In the genomic region with DNA sequence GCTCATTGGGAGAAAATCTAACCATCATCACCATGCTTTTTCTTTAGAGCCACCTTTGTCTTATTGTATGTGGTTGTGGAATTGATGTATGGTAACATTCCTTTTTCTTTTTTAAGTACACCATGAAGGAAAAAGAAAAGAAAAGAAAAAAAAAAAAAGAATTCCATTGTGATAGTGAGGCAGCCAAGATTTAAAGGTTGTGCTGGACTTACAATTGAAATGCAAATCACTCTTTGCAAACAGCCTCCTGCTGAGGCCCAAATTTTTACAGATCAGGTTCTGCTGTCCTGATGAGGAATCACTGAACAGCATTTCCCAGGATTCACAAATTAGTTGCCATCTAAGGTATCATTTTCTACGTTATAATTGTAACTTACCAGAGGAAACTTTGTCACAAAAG, we compare ENCODE assay signal across 25 cellular contexts.
"Had no signal": no experiment of that assay in that cellular context is flagged by ENCODE, and none has a peak within 500 bp of the region (broad histone marks: within the 10 kb centered on the region; RNA-seq: fewer than 3 reads in every experiment).

No MANE protein-coding gene starts in this region.

- H3K36me3 ChIP-seq: esophagus muscularis mucosa, gastrocnemius medialis, heart right ventricle, prostate gland, right lobe of liver, suprapubic skin, tibial artery, upper lobe of right lung, vagina had no signal

- H3K27ac ChIP-seq: dorsolateral prefrontal cortex, epithelial cell of prostate, esophagus muscularis mucosa, gastrocnemius medialis, heart right ventricle, parathyroid adenoma, prostate gland, right lobe of liver, suprapubic skin, tibial artery, upper lobe of right lung, vagina had no signal

- H3K4me3 ChIP-seq: dorsolateral prefrontal cortex, esophagus muscularis mucosa, gastrocnemius medialis, heart right ventricle, mucosa of descending colon, prostate gland, right lobe of liver, suprapubic skin, tibial artery, upper lobe of right lung, vagina had no signal

- H3K79me2 ChIP-seq: parathyroid adenoma had no signal

- H3K4me1 Mint-ChIP-seq: stimulated activated effector memory CD8-positive, alpha-beta T cell treated with anti-CD3 and anti-CD28 coated beads, Interleukin-12 subunit alpha, Interleukin-12 subunit beta, amount 100 ng/mL, for 72 hours had no signal

- H3K4me1 ChIP-seq: esophagus muscularis mucosa, gastrocnemius medialis, heart right ventricle, parathyroid adenoma, prostate gland, right lobe of liver, suprapubic skin, tibial artery, upper lobe of right lung, vagina had no signal

- FAIRE-seq: islet of Langerhans had no signal

- H3K4me3 Mint-ChIP-seq: naive thymus-derived CD8-positive, alpha-beta T cell; neural crest cell; stimulated activated effector memory CD8-positive, alpha-beta T cell treated with anti-CD3 and anti-CD28 coated beads, Interleukin-12 subunit alpha, Interleukin-12 subunit beta, amount 100 ng/mL, for 72 hours had no signal

- H3K27ac Mint-ChIP-seq: naive thymus-derived CD8-positive, alpha-beta T cell; stimulated activated effector memory CD8-positive, alpha-beta T cell treated with anti-CD3 and anti-CD28 coated beads, Interleukin-12 subunit alpha, Interleukin-12 subunit beta, amount 100 ng/mL, for 72 hours had no signal

- H3K36me3 Mint-ChIP-seq: naive thymus-derived CD8-positive, alpha-beta T cell; stimulated activated effector memory CD8-positive, alpha-beta T cell treated with anti-CD3 and anti-CD28 coated beads, Interleukin-12 subunit alpha, Interleukin-12 subunit beta, amount 100 ng/mL, for 72 hours had no signal

- H3K9ac ChIP-seq: parathyroid adenoma had no signal

- H3K9me3 ChIP-seq: esophagus muscularis mucosa, gastrocnemius medialis, heart right ventricle, mucosa of descending colon, prostate gland, right lobe of liver, suprapubic skin, tibial artery, upper lobe of right lung, vagina had no signal

- H2AFZ ChIP-seq: parathyroid adenoma had no signal

- DNase-seq: cortex of kidney; dorsolateral prefrontal cortex; effector memory CD4-positive, alpha-beta T cell; gastrocnemius medialis; heart right ventricle; kidney glomerular epithelial cell; mucosa of descending colon; naive thymus-derived CD8-positive, alpha-beta T cell; occipital lobe; retina; right lobe of liver; stimulated activated CD4-positive, alpha-beta T cell treated with anti-CD3 and anti-CD28 coated beads, Interleukin-4, amount 100 ng/mL, for 1 hour; stimulated activated CD8-positive, alpha-beta memory T cell treated with anti-CD3 and anti-CD28 coated beads, Interleukin-4, amount 100 ng/mL, for 48 hours; stimulated activated naive CD8-positive, alpha-beta T cell treated with anti-CD3 and anti-CD28 coated beads, Interleukin-15, Interleukin-2, amounts not matched to agents 100 U/mL and 50 U/mL, for 24 hours; tibial artery; upper lobe of right lung had no signal

- H3K27me3 ChIP-seq: esophagus muscularis mucosa, gastrocnemius medialis, heart right ventricle, right lobe of liver, suprapubic skin, tibial artery, upper lobe of right lung, vagina had no signal
